Comparison of ENCODE assay signal across 8 cellular contexts in genomic region chr12:96121271-96121711, GRCh38.
DNase-seq lines count a peak whose midpoint lies in the region; ATAC-seq lines count a peak whose summit lies in the region.

No MANE protein-coding gene starts in this region.

- no peaks in the 10 kb centered on the region for H3K9me3 Mint-ChIP-seq in T-helper 2 cell treated with Interferon-gamma antibody and Interleukin-4, amounts not matched to agents 5 μg/mL and 100 μg/mL, for 36 hours

- DNase-seq in T-helper 2 cell treated with Interferon-gamma antibody and Interleukin-4, amounts not matched to agents 5 μg/mL and 100 μg/mL, for 36 hours (ENCODE audit: low spot score), result peak; percentile 30
- DNase-seq in T-helper 2 cell (no peak), RPMI7951 (ENCODE audit: low read depth) (peak; percentile 66), renal cortical epithelial cell (ENCODE audit: low read depth) (peak; percentile 26), T-helper 17 cell (no peak), DMS 273 treated with DMSO at 0.1 percent for 48 hours (lab: John Stamatoyannopoulos, UW) (no peak), SHP77 treated with DMSO at 0.1 percent for 48 hours (lab: John Stamatoyannopoulos, UW) (no peak)

- no peak overlapping the region for H3K4me3 Mint-ChIP-seq in T-helper 2 cell treated with Interferon-gamma antibody and Interleukin-4, amounts not matched to agents 5 μg/mL and 100 μg/mL, for 36 hours
- H3K4me3 Mint-ChIP-seq in T-helper 17 cell, result no peak overlapping the region

- ATAC-seq in HG02870 (IDR thresholded peaks at IDR 0.05; ENCODE audit: unreplicated experiment) (peak; percentile 68), T-helper 17 cell (no peak)

- peaks cover 13% of the 10 kb centered on the region for H3K4me1 Mint-ChIP-seq in T-helper 2 cell treated with Interferon-gamma antibody and Interleukin-4, amounts not matched to agents 5 μg/mL and 100 μg/mL, for 36 hours (ENCODE audit: low read depth)
- peaks cover 3% of the 10 kb centered on the region for H3K4me1 Mint-ChIP-seq in T-helper 17 cell

- no peaks in the 10 kb centered on the region for H3K36me3 Mint-ChIP-seq in T-helper 2 cell treated with Interferon-gamma antibody and Interleukin-4, amounts not matched to agents 5 μg/mL and 100 μg/mL, for 36 hours (ENCODE audit: low read depth)
- no peaks in the 10 kb centered on the region for H3K36me3 Mint-ChIP-seq in T-helper 17 cell (ENCODE audit: low read depth)

- no peaks in the 10 kb centered on the region for H3K27me3 Mint-ChIP-seq in T-helper 2 cell treated with Interferon-gamma antibody and Interleukin-4, amounts not matched to agents 5 μg/mL and 100 μg/mL, for 36 hours (ENCODE audit: low read depth)
- H3K27me3 Mint-ChIP-seq in T-helper 17 cell, result no peaks in the 10 kb centered on the region

- H3K27ac Mint-ChIP-seq in T-helper 2 cell treated with Interferon-gamma antibody and Interleukin-4, amounts not matched to agents 5 μg/mL and 100 μg/mL, for 36 hours, result no peak overlapping the region
- no peak overlapping the region for H3K27ac Mint-ChIP-seq in T-helper 17 cell

- no peaks in the 10 kb centered on the region for H3K9me3 ChIP-seq in T-helper 17 cell (ENCODE audit: control insufficient read depth, low read length, poor library complexity, severe bottlenecking)

Comparison
In these comparisons a context has a peak if more than half of its experiments do, and no peak if none do; other contexts are left out.
1. DNase-seq: peak in T-helper 2 cell treated with Interferon-gamma antibody and Interleukin-4, amounts not matched to agents 5 μg/mL and 100 μg/mL, for 36 hours (single experiment), RPMI7951 (single experiment) and renal cortical epithelial cell (single experiment); none in T-helper 2 cell (0 of 5), T-helper 17 cell (0 of 3), DMS 273 treated with DMSO at 0.1 percent for 48 hours (single experiment) and SHP77 treated with DMSO at 0.1 percent for 48 hours (single experiment).